1 cellular context compared by ENCODE assay signal in genomic region chr3:30598663-30599545, GRCh38.
TF ChIP-seq lines count a peak whose summit lies in the region.

No MANE protein-coding gene starts in this region.

TF ChIP-seq in HCT116, 20 proteins besides CTCF, POLR2A, EP300 and RAD21 (continued from another document):
- TF ChIP-seq, protein P1, sequence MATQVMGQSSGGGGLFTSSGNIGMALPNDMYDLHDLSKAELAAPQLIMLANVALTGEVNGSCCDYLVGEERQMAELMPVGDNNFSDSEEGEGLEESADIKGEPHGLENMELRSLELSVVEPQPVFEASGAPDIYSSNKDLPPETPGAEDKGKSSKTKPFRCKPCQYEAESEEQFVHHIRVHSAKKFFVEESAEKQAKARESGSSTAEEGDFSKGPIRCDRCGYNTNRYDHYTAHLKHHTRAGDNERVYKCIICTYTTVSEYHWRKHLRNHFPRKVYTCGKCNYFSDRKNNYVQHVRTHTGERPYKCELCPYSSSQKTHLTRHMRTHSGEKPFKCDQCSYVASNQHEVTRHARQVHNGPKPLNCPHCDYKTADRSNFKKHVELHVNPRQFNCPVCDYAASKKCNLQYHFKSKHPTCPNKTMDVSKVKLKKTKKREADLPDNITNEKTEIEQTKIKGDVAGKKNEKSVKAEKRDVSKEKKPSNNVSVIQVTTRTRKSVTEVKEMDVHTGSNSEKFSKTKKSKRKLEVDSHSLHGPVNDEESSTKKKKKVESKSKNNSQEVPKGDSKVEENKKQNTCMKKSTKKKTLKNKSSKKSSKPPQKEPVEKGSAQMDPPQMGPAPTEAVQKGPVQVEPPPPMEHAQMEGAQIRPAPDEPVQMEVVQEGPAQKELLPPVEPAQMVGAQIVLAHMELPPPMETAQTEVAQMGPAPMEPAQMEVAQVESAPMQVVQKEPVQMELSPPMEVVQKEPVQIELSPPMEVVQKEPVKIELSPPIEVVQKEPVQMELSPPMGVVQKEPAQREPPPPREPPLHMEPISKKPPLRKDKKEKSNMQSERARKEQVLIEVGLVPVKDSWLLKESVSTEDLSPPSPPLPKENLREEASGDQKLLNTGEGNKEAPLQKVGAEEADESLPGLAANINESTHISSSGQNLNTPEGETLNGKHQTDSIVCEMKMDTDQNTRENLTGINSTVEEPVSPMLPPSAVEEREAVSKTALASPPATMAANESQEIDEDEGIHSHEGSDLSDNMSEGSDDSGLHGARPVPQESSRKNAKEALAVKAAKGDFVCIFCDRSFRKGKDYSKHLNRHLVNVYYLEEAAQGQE (IDR thresholded peaks at IDR 0.05; ENCODE audit: low read depth) = no peak
TF ChIP-seq in HCT116: peak in this region for 0.
